ENCODE assay signal across 13 cellular contexts in the genomic region with DNA sequence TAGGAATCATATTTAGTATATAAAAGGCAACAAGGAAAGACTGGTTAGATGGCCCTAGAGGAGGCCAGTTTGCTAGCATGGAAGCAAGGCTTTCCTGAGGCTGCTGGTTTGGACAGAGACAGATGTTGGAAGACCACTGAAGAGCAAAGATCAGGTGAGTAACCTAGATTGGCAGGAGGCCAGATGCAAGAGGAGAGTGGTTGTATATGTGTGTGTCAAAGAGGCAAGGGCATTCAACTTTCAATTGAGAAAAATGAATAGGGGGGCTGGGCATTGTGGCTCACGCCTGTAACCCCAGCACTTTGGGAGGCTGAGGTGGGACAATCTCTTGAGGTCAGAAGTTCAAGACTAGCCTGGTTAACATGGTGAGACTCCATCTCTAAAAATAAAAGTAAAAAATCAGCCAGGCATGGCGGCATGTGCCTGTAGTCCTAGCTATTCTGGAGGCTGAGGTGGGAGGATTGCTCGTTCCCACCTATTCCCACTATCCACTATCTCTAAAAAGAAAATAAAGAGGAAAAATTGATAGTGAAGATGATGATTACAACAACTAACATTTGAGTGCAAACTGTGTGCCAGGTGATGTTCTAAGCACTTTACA.
A peak's percentile ranks its signal among the peaks of the same experiment; 100 is the strongest.
DNase-seq lines count a peak whose midpoint lies in the region; ATAC-seq and TF ChIP-seq lines count a peak whose summit lies in the region.
"Had no signal": no experiment of that assay in that cellular context is flagged by ENCODE, and none has a peak within 500 bp of the region (broad histone marks: within the 10 kb centered on the region; RNA-seq: fewer than 3 reads in every experiment).

No MANE protein-coding gene starts in this region.

- peaks cover 63% of the 10 kb centered on the region for H3K4me1 Mint-ChIP-seq in activated naive CD8-positive, alpha-beta T cell treated with anti-CD3 and anti-CD28 coated beads for 36 hours
- H3K4me1 Mint-ChIP-seq in activated naive CD8-positive, alpha-beta T cell treated with anti-CD3 and anti-CD28 coated beads, Interleukin-2, amount 50 U/mL, for 24 hours: peaks cover 74% of the 10 kb centered on the region
- peaks cover 73% of the 10 kb centered on the region for H3K4me1 Mint-ChIP-seq in stimulated activated effector memory CD8-positive, alpha-beta T cell treated with anti-CD3 and anti-CD28 coated beads, Interleukin-12 subunit alpha, Interleukin-12 subunit beta, amount 100 ng/mL, for 72 hours

- peak overlapping the region; percentile 16 for H3K4me3 Mint-ChIP-seq in activated naive CD8-positive, alpha-beta T cell treated with anti-CD3 and anti-CD28 coated beads for 36 hours
- no peak overlapping the region for H3K4me3 Mint-ChIP-seq in activated naive CD8-positive, alpha-beta T cell treated with anti-CD3 and anti-CD28 coated beads, Interleukin-2, amount 50 U/mL, for 24 hours
- H3K4me3 Mint-ChIP-seq in stimulated activated effector memory CD8-positive, alpha-beta T cell treated with anti-CD3 and anti-CD28 coated beads, Interleukin-12 subunit alpha, Interleukin-12 subunit beta, amount 100 ng/mL, for 72 hours: peak overlapping the region; percentile 68

- in situ Hi-C loops in astrocyte of the spinal cord (cut with HindIII; ENCODE audit: low sequenced_read_pairs): no loop called here

- peaks cover 3% of the 10 kb centered on the region for H3K9me3 Mint-ChIP-seq in activated naive CD8-positive, alpha-beta T cell treated with anti-CD3 and anti-CD28 coated beads for 36 hours
- peaks cover 4% of the 10 kb centered on the region for H3K9me3 Mint-ChIP-seq in activated naive CD8-positive, alpha-beta T cell treated with anti-CD3 and anti-CD28 coated beads, Interleukin-2, amount 50 U/mL, for 24 hours
- no peaks in the 10 kb centered on the region for H3K9me3 Mint-ChIP-seq in stimulated activated effector memory CD8-positive, alpha-beta T cell treated with anti-CD3 and anti-CD28 coated beads, Interleukin-12 subunit alpha, Interleukin-12 subunit beta, amount 100 ng/mL, for 72 hours

- no peak for TF ChIP-seq CTCF in astrocyte of the spinal cord (IDR thresholded peaks at IDR 0.05; ENCODE audit: low read depth, low read length)
- no peak for TF ChIP-seq CTCF in GM20000 (IDR thresholded peaks at IDR 0.05; ENCODE audit: extremely low read depth, missing control alignments)

- peaks cover 6% of the 10 kb centered on the region for H3K36me3 Mint-ChIP-seq in activated naive CD8-positive, alpha-beta T cell treated with anti-CD3 and anti-CD28 coated beads for 36 hours
- H3K36me3 Mint-ChIP-seq in activated naive CD8-positive, alpha-beta T cell treated with anti-CD3 and anti-CD28 coated beads, Interleukin-2, amount 50 U/mL, for 24 hours (ENCODE audit: low read depth): peaks cover 1% of the 10 kb centered on the region
- H3K36me3 Mint-ChIP-seq in stimulated activated effector memory CD8-positive, alpha-beta T cell treated with anti-CD3 and anti-CD28 coated beads, Interleukin-12 subunit alpha, Interleukin-12 subunit beta, amount 100 ng/mL, for 72 hours: peaks cover 11% of the 10 kb centered on the region

- no peak overlapping the region for H3K4me3 ChIP-seq in astrocyte of the spinal cord (ENCODE audit: low read depth, low read length)
- H3K4me3 ChIP-seq: GM23248 had no signal

- H3K27me3 Mint-ChIP-seq in activated naive CD8-positive, alpha-beta T cell treated with anti-CD3 and anti-CD28 coated beads for 36 hours: no peaks in the 10 kb centered on the region
- H3K27me3 Mint-ChIP-seq in activated naive CD8-positive, alpha-beta T cell treated with anti-CD3 and anti-CD28 coated beads, Interleukin-2, amount 50 U/mL, for 24 hours: no peaks in the 10 kb centered on the region

- no peak for DNase-seq in activated naive CD8-positive, alpha-beta T cell treated with anti-CD3 and anti-CD28 coated beads for 36 hours
- no peak for DNase-seq in activated naive CD8-positive, alpha-beta T cell treated with anti-CD3 and anti-CD28 coated beads, Interleukin-2, amount 50 U/mL, for 24 hours
- DNase-seq in NCI-H2029 (lab: John Stamatoyannopoulos, UW) (peak; percentile 16), astrocyte of the spinal cord (ENCODE audit: low read depth, low spot score) (peak; percentile 43), GM20000 (ENCODE audit: low spot score) (no peak)
- DNase-seq in stimulated activated effector memory CD8-positive, alpha-beta T cell treated with anti-CD3 and anti-CD28 coated beads, Interleukin-12 subunit alpha, Interleukin-12 subunit beta, amount 100 ng/mL, for 72 hours (ENCODE audit: low spot score in 2 of 2): no peak
- DNase-seq: activated CD8-positive, alpha-beta memory T cell treated with anti-CD3 and anti-CD28 coated beads, Interleukin-2, amount 50 U/mL, for 4 hours; GM23248; midbrain; NCI-H187; stimulated activated CD4-positive, alpha-beta T cell treated with anti-CD3 and anti-CD28 coated beads, Interleukin-4, amount 100 ng/mL, for 24 hours had no signal

- ATAC-seq in activated naive CD8-positive, alpha-beta T cell treated with anti-CD3 and anti-CD28 coated beads, Interleukin-2, amount 50 U/mL, for 24 hours: no peak
- no peak for ATAC-seq in stimulated activated effector memory CD8-positive, alpha-beta T cell treated with anti-CD3 and anti-CD28 coated beads, Interleukin-12 subunit alpha, Interleukin-12 subunit beta, amount 100 ng/mL, for 72 hours
- ATAC-seq in HG03378 (IDR thresholded peaks at IDR 0.05; ENCODE audit: unreplicated experiment) (no peak), GM19455 (IDR thresholded peaks at IDR 0.05; ENCODE audit: unreplicated experiment) (no peak)

- H3K27ac Mint-ChIP-seq in activated naive CD8-positive, alpha-beta T cell treated with anti-CD3 and anti-CD28 coated beads for 36 hours: peak overlapping the region; percentile 50
- H3K27ac Mint-ChIP-seq in activated naive CD8-positive, alpha-beta T cell treated with anti-CD3 and anti-CD28 coated beads, Interleukin-2, amount 50 U/mL, for 24 hours: no peak overlapping the region
- peak overlapping the region; percentile 95 for H3K27ac Mint-ChIP-seq in stimulated activated effector memory CD8-positive, alpha-beta T cell treated with anti-CD3 and anti-CD28 coated beads, Interleukin-12 subunit alpha, Interleukin-12 subunit beta, amount 100 ng/mL, for 72 hours

Comparison
In these comparisons a context has a peak if more than half of its experiments do, and no peak if none do; other contexts are left out.
1. DNase-seq: peak in NCI-H2029 (single experiment) and astrocyte of the spinal cord (single experiment); none in activated naive CD8-positive, alpha-beta T cell treated with anti-CD3 and anti-CD28 coated beads for 36 hours (single experiment), activated naive CD8-positive, alpha-beta T cell treated with anti-CD3 and anti-CD28 coated beads, Interleukin-2, amount 50 U/mL, for 24 hours (single experiment), stimulated activated effector memory CD8-positive, alpha-beta T cell treated with anti-CD3 and anti-CD28 coated beads, Interleukin-12 subunit alpha, Interleukin-12 subunit beta, amount 100 ng/mL, for 72 hours (0 of 2) and GM20000 (single experiment).